ENCODE assay signal across 14 cellular contexts in the genomic region with DNA sequence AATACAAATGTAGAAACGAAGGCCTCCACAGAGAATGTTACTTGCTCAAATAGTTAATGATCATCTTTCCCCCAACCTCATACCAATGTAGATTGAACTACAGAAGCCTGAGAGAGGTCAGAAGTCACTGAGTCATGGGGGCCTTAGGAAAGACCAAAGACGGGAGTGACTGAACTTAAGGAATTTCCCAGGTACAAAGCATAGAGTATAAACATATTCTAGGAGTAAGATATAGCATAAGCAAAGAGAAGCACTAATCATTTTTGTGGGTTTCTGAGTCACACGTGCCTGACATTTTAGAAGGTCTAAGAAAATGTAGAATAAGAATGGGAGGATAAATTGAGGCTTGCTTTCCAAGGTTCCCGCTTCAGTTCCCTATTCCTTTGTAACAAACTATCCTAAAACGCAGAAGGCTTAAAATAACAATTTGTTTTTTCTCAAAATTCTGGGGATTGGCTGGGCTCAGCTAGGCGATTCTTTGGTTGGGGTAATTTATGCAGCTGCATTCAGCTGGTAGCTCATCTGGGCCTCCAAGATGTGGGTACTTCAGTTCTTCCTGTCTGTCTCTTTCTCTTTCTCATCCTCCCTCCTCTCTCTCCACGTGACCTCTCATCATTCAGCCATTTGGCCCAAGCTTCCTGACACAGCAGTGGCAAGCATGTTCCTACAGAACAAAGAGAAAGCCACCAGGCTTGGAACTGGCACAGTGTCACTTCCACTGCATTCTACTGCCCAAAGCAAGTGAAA.
DNase-seq lines count a peak whose midpoint lies in the region; ATAC-seq lines count a peak whose summit lies in the region.
"Had no signal": no experiment of that assay in that cellular context is flagged by ENCODE, and none has a peak within 500 bp of the region (broad histone marks: within the 10 kb centered on the region; RNA-seq: fewer than 3 reads in every experiment).

No MANE protein-coding gene starts in this region.

- peak; percentile 56 for ATAC-seq in activated naive CD8-positive, alpha-beta T cell treated with anti-CD3 and anti-CD28 coated beads, Interleukin-2, amount 10 ng/mL, durations not matched to agents 7 days and 5 days (ENCODE audit: low read depth)
- ATAC-seq in HG03039 (IDR thresholded peaks at IDR 0.05; ENCODE audit: unreplicated experiment), result no peak
- ATAC-seq: upper lobe of right lung had no signal

- peaks cover 60% of the 10 kb centered on the region for H3K36me3 Mint-ChIP-seq in activated naive CD8-positive, alpha-beta T cell treated with anti-CD3 and anti-CD28 coated beads, Interleukin-2, amount 10 ng/mL, durations not matched to agents 7 days and 5 days

- H2BK120ac ChIP-seq in mesenchymal stem cell (ENCODE audit: low read depth, low read length), result peak overlapping the region; percentile 73

- no peak overlapping the region for H2AFZ ChIP-seq in mesenchymal stem cell (ENCODE audit: low read depth, low read length)

- no peak overlapping the region for H2BK5ac ChIP-seq in mesenchymal stem cell (ENCODE audit: low read depth, low read length, poor library complexity, severe bottlenecking)

- DNase-seq in DMS53 (lab: John Stamatoyannopoulos, UW) (peak; percentile 0), DMS53 treated with DMSO at 0.1 percent for 48 hours (lab: John Stamatoyannopoulos, UW; ENCODE audit: unreplicated experiment) (no peak), HCEC 1CT (peak; percentile 70), mesenchymal stem cell (peak; percentile 74), COLO668 (lab: John Stamatoyannopoulos, UW; ENCODE audit: unreplicated experiment) (no peak), NCI-H524 (lab: John Stamatoyannopoulos, UW) (no peak)
- DNase-seq in activated naive CD8-positive, alpha-beta T cell treated with anti-CD3 and anti-CD28 coated beads, Interleukin-2, amount 10 ng/mL, durations not matched to agents 7 days and 5 days, result no peak
- DNase-seq: amniotic stem cell; effector CD8-positive, alpha-beta T cell; NCI-H187 treated with DMSO at 0.1 percent for 48 hours; upper lobe of right lung had no signal

- peak overlapping the region; percentile 10 for H2AK5ac ChIP-seq in mesenchymal stem cell (ENCODE audit: low read length, severe bottlenecking)

- H3K4me1 ChIP-seq in mesenchymal stem cell (ENCODE audit: control insufficient read depth, insufficient read depth, low read depth, low read length), result peaks cover 15% of the 10 kb centered on the region
- H3K4me1 ChIP-seq: upper lobe of right lung had no signal

- peak overlapping the region; percentile 42 for H4K8ac ChIP-seq in mesenchymal stem cell (ENCODE audit: low read length)

- no peaks in the 10 kb centered on the region for H3K27me3 Mint-ChIP-seq in activated naive CD8-positive, alpha-beta T cell treated with anti-CD3 and anti-CD28 coated beads, Interleukin-2, amount 10 ng/mL, durations not matched to agents 7 days and 5 days

- peaks cover 9% of the 10 kb centered on the region for H3K9me3 ChIP-seq in mesenchymal stem cell (ENCODE audit: control insufficient read depth, low read length)
- H3K9me3 ChIP-seq: upper lobe of right lung had no signal

- H3K4me3 ChIP-seq in mesenchymal stem cell (ENCODE audit: insufficient read depth in 1 of 2, low read depth in 1 of 2, low read length in 2 of 2), result no peak overlapping the region
- H3K4me3 ChIP-seq: upper lobe of right lung had no signal

- peak overlapping the region in 1 of 2 experiments; percentile 65 for H2BK12ac ChIP-seq in mesenchymal stem cell (ENCODE audit: low read length in 2 of 2)

- H3K27ac ChIP-seq in mesenchymal stem cell (ENCODE audit: low read length, poor library complexity, severe bottlenecking), result peak overlapping the region; percentile 91
- H3K27ac ChIP-seq: 22Rv1, upper lobe of right lung had no signal

- H3K27me3 ChIP-seq in mesenchymal stem cell (ENCODE audit: control insufficient read depth in 1 of 2, insufficient read depth in 1 of 2, low read length in 2 of 2), result no peaks in the 10 kb centered on the region
- H3K27me3 ChIP-seq: upper lobe of right lung had no signal

- no peak overlapping the region for H3K4ac ChIP-seq in mesenchymal stem cell (ENCODE audit: low read depth in 1 of 2, low read length in 2 of 2)

- H3K23ac ChIP-seq in mesenchymal stem cell (ENCODE audit: low read length in 2 of 2), result no peak overlapping the region

- peaks cover 22% of the 10 kb centered on the region for H3K79me1 ChIP-seq in mesenchymal stem cell (replicated peaks; ENCODE audit: low read length, poor library complexity, severe bottlenecking)

- H2BK15ac ChIP-seq in mesenchymal stem cell (ENCODE audit: low read depth, poor library complexity, severe bottlenecking), result no peak overlapping the region

- peak overlapping the region; percentile 16 for H3K4me3 Mint-ChIP-seq in activated naive CD8-positive, alpha-beta T cell treated with anti-CD3 and anti-CD28 coated beads, Interleukin-2, amount 10 ng/mL, durations not matched to agents 7 days and 5 days
- H3K4me3 Mint-ChIP-seq: neural crest cell had no signal

- H3K36me3 ChIP-seq in mesenchymal stem cell (ENCODE audit: control insufficient read depth in 1 of 2, insufficient read depth in 2 of 2, low read depth in 1 of 2, low read length in 2 of 2), result peaks cover 0 to 5% of the 10 kb centered on the region in 2 experiments
- H3K36me3 ChIP-seq: upper lobe of right lung had no signal

- H3K4me2 ChIP-seq in mesenchymal stem cell (ENCODE audit: low read length, poor library complexity, severe bottlenecking), result no peak overlapping the region

- no peak overlapping the region for H4K91ac ChIP-seq in mesenchymal stem cell (ENCODE audit: low read length)

- peak overlapping the region in 1 of 2 experiments; percentile 7 for H3K18ac ChIP-seq in mesenchymal stem cell (ENCODE audit: low read depth in 1 of 2, low read length in 2 of 2)

- WGBS in mesenchymal stem cell, result 27% methylated on average over 3 of the region's 7 CpGs

- H3K4me1 Mint-ChIP-seq in activated naive CD8-positive, alpha-beta T cell treated with anti-CD3 and anti-CD28 coated beads, Interleukin-2, amount 10 ng/mL, durations not matched to agents 7 days and 5 days, result peaks cover 28% of the 10 kb centered on the region
- H3K4me1 Mint-ChIP-seq: neural crest cell had no signal

- H3K9me3 Mint-ChIP-seq in activated naive CD8-positive, alpha-beta T cell treated with anti-CD3 and anti-CD28 coated beads, Interleukin-2, amount 10 ng/mL, durations not matched to agents 7 days and 5 days, result peaks cover 10% of the 10 kb centered on the region

- no peak overlapping the region for H3K9ac ChIP-seq in mesenchymal stem cell (ENCODE audit: low read length)

- POLR2A ChIA-PET in activated naive CD8-positive, alpha-beta T cell treated with anti-CD3 and anti-CD28 coated beads, Interleukin-2, amount 10 ng/mL, durations not matched to agents 7 days and 5 days (lab: Charles Lee), result no interaction called here

- peak overlapping the region; percentile 32 for H3K27ac Mint-ChIP-seq in activated naive CD8-positive, alpha-beta T cell treated with anti-CD3 and anti-CD28 coated beads, Interleukin-2, amount 10 ng/mL, durations not matched to agents 7 days and 5 days

- no peak overlapping the region for H3K14ac ChIP-seq in mesenchymal stem cell (ENCODE audit: low read length in 2 of 2)

Comparison
In these comparisons a context has a peak if more than half of its experiments do, and no peak if none do; other contexts are left out.
1. DNase-seq: peak in DMS53 (single experiment), HCEC 1CT (single experiment) and mesenchymal stem cell (single experiment); none in DMS53 treated with DMSO at 0.1 percent for 48 hours (single experiment), activated naive CD8-positive, alpha-beta T cell treated with anti-CD3 and anti-CD28 coated beads, Interleukin-2, amount 10 ng/mL, durations not matched to agents 7 days and 5 days (single experiment), COLO668 (single experiment) and NCI-H524 (0 of 2).